In the genomic region with DNA sequence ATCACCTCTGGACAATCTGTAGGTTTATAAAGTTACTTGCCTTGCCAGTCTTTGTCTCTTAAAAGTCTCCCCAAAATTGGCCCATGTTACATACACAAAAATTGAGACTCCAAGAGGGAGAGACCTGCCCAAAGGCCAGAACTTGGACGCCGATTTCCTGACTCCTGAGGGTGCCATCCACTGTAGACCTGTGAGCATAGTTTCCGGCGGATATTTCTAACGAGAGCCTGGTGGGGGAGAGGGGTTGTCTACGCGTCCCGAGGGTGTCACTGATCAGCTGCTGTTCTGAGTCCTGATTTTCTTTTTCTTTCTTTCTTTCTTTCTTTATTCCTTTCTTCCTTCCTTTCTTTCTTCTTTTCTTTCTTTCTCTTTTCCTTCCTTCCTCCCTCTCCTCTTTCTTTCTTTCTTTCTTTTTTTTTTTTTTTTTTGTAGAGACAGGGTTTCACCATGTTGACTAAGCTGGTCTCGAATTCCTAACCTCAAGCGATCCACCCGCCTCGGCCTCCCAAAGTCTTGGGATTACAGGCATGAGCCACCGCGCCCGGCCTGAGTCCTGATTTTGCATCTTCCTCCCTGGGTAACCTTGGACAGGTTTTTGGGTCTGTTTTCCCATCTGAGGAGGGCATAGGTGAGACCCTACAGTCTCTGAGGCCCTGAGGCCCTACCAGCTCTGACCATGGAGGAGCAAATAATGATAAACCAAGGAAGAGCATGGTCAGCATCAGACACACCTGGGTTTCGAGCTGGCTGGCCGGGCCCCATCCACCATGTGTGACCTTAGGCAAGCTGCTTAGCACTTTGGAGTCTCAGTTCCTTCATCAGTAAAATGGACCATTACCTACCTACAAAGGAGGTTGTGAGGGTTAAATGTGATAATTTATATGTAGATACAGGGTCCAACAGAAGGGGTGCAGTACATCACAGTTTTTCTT, we compare ENCODE assay signal across 1 cellular context.
TF ChIP-seq lines count a peak whose summit lies in the region.

No MANE protein-coding gene starts in this region.

TF ChIP-seq in HCT116, 20 proteins besides CTCF, POLR2A, EP300 and RAD21 (continued from another document):
- TF ChIP-seq ATF3 (IDR thresholded peaks at IDR 0.05) = no peak
- no peak for TF ChIP-seq ZBTB33 (IDR thresholded peaks at IDR 0.05; ENCODE audit: extremely low read depth, insufficient replicate concordance, low read length)
